Comparison of ENCODE assay signal across 1 cellular context in the genomic region with DNA sequence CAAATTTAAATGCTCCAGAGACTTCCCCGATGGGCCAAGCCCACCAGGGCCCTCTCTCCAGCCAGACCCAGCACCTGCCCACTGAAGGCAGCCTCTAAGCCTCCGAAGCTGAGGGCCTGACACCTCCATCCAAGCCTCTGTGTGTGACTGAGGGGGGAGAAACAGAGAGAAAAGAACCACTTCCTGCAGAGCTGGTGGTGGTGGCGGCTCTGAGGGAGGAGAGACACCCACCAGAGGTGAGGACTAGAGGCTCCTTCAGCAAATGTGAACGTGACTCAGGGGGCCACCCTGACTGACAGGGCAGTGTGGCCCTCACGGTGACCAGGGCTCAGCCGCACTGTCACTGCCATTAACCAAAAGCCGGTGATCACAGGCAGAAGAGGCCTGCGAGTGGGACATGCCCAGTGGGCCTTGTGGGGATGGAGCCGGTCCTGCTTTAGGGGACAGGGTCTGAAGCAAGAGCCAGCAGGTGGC.
A peak's percentile ranks its signal among the peaks of the same experiment; 100 is the strongest.
TF ChIP-seq lines count a peak whose summit lies in the region.

No MANE protein-coding gene starts in this region.

TF ChIP-seq in K562, 482 proteins besides CTCF, POLR2A, EP300 and RAD21 (continued from another document):
- TF ChIP-seq, protein P1, sequence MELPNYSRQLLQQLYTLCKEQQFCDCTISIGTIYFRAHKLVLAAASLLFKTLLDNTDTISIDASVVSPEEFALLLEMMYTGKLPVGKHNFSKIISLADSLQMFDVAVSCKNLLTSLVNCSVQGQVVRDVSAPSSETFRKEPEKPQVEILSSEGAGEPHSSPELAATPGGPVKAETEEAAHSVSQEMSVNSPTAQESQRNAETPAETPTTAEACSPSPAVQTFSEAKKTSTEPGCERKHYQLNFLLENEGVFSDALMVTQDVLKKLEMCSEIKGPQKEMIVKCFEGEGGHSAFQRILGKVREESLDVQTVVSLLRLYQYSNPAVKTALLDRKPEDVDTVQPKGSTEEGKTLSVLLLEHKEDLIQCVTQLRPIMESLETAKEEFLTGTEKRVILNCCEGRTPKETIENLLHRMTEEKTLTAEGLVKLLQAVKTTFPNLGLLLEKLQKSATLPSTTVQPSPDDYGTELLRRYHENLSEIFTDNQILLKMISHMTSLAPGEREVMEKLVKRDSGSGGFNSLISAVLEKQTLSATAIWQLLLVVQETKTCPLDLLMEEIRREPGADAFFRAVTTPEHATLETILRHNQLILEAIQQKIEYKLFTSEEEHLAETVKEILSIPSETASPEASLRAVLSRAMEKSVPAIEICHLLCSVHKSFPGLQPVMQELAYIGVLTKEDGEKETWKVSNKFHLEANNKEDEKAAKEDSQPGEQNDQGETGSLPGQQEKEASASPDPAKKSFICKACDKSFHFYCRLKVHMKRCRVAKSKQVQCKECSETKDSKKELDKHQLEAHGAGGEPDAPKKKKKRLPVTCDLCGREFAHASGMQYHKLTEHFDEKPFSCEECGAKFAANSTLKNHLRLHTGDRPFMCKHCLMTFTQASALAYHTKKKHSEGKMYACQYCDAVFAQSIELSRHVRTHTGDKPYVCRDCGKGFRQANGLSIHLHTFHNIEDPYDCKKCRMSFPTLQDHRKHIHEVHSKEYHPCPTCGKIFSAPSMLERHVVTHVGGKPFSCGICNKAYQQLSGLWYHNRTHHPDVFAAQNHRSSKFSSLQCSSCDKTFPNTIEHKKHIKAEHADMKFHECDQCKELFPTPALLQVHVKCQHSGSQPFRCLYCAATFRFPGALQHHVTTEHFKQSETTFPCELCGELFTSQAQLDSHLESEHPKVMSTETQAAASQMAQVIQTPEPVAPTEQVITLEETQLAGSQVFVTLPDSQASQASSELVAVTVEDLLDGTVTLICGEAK (IDR thresholded peaks at IDR 0.05) = 0 out of 2 replicates have a peak, but pooled peaks have one; percentile 24
- TF ChIP-seq, protein P1 (CRISPR knock-in tag; IDR thresholded peaks at IDR 0.05) = no peak
- no peak for TF ChIP-seq NFIX (CRISPR knock-in tag; IDR thresholded peaks at IDR 0.05; ENCODE audit: low read depth)
- no peak for TF ChIP-seq CAMTA2 (CRISPR knock-in tag; conservative IDR thresholded peaks at IDR 0.05)
- no peak for TF ChIP-seq ZNF224 (CRISPR knock-in tag; IDR thresholded peaks at IDR 0.05)
- no peak for TF ChIP-seq NR4A1 (CRISPR knock-in tag; IDR thresholded peaks at IDR 0.05)
- TF ChIP-seq NR4A1 (tag; IDR thresholded peaks at IDR 0.05) = 0 out of 2 replicates have a peak, but pooled peaks have one; percentile 66
- 0 out of 2 replicates have a peak, but pooled peaks have one; percentile 27 for TF ChIP-seq ELF4 (CRISPR knock-in tag; IDR thresholded peaks at IDR 0.05)
- TF ChIP-seq, protein P2, sequence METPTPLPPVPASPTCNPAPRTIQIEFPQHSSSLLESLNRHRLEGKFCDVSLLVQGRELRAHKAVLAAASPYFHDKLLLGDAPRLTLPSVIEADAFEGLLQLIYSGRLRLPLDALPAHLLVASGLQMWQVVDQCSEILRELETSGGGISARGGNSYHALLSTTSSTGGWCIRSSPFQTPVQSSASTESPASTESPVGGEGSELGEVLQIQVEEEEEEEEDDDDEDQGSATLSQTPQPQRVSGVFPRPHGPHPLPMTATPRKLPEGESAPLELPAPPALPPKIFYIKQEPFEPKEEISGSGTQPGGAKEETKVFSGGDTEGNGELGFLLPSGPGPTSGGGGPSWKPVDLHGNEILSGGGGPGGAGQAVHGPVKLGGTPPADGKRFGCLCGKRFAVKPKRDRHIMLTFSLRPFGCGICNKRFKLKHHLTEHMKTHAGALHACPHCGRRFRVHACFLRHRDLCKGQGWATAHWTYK (CRISPR knock-in tag; IDR thresholded peaks at IDR 0.05) = 0 out of 2 replicates have a peak, but pooled peaks have one; percentile 27
- 0 out of 2 replicates have a peak, but pooled peaks have one; percentile 18 for TF ChIP-seq HIVEP1 (CRISPR knock-in tag; IDR thresholded peaks at IDR 0.05)
- no peak for TF ChIP-seq RFX5 (IDR thresholded peaks at IDR 0.05; ENCODE audit: low read depth, low read length)
- no peak for TF ChIP-seq ZNF766 (CRISPR knock-in tag; conservative IDR thresholded peaks at IDR 0.05)
- TF ChIP-seq ZNF282 (CRISPR knock-in tag; IDR thresholded peaks at IDR 0.05) = no peak
- TF ChIP-seq EZH2 (IDR thresholded peaks at IDR 0.05; ENCODE audit: borderline replicate concordance, low read depth, low read length) = no peak
- TF ChIP-seq CREB3 (tag; conservative IDR thresholded peaks at IDR 0.05; ENCODE audit: low read depth) = peak; percentile 36; the same call in 1 of the 2 replicates
- TF ChIP-seq CGGBP1 (CRISPR knock-in tag; IDR thresholded peaks at IDR 0.05) = no peak
- TF ChIP-seq OTX1 (CRISPR knock-in tag; IDR thresholded peaks at IDR 0.05) = 0 out of 2 replicates have a peak, but pooled peaks have one; percentile 50
